14 cellular contexts compared by ENCODE assay signal in the genomic region with DNA sequence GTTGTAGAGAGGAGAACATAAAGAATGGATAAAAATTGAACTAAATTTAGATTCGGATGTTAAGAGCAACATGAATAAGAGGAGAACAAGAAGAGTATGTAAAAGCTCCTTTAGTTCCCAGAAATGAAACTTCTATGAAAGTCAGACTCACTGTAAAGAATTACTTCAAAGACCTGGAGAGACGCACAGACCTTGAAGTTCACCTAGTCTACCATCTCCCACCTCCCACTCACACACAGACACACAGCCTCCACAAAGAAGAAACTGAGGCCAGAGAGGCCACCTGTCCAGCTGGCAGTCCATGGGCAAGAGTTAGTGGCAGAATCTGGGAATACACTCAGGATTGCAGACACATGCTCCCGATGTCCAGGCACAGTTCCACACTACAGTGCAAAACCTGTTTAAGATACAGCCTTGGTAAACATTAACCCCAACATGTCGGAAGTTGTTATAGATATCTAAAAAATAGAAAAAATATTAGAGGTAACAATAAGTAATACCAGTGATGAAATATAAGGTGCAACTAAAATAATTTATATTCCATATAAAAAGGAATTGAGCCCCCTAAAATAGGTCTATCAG.
DNase-seq lines count a peak whose midpoint lies in the region; ATAC-seq lines count a peak whose summit lies in the region.
"Had no signal": no experiment of that assay in that cellular context is flagged by ENCODE, and none has a peak within 500 bp of the region (broad histone marks: within the 10 kb centered on the region; RNA-seq: fewer than 3 reads in every experiment).

No MANE protein-coding gene starts in this region.

- peak overlapping the region; percentile 86 for H3K27ac Mint-ChIP-seq in activated naive CD4-positive, alpha-beta T cell treated with anti-CD3 and anti-CD28 coated beads, Interleukin-2, amount 10 ng/mL, durations not matched to agents 7 days and 5 days
- H3K27ac Mint-ChIP-seq in activated T-helper 2 cell treated with anti-CD3 and anti-CD28 coated beads, Interferon-gamma antibody, Interleukin-2, Interleukin-4, amounts not matched to agents 10 μg/mL and 5 μg/mL and 100 μg/mL, durations not matched to agents 14 hours and 24 hours and 36 hours = peak overlapping the region; percentile 82

- H3K4me1 Mint-ChIP-seq in activated naive CD4-positive, alpha-beta T cell treated with anti-CD3 and anti-CD28 coated beads, Interleukin-2, amount 10 ng/mL, durations not matched to agents 7 days and 5 days = peaks cover 76% of the 10 kb centered on the region
- H3K4me1 Mint-ChIP-seq in activated T-helper 2 cell treated with anti-CD3 and anti-CD28 coated beads, Interferon-gamma antibody, Interleukin-2, Interleukin-4, amounts not matched to agents 10 μg/mL and 5 μg/mL and 100 μg/mL, durations not matched to agents 14 hours and 24 hours and 36 hours (ENCODE audit: low read depth) = peaks cover 60% of the 10 kb centered on the region

- CTCF ChIA-PET in activated naive CD4-positive, alpha-beta T cell treated with anti-CD3 and anti-CD28 coated beads, Interleukin-2, amount 10 ng/mL, durations not matched to agents 7 days and 5 days (lab: Charles Lee) = interaction anchor here (0.6 to 6.4 kb wide), 6 partner anchors 9 to 206 kb away, joined by 3 to 42 read pairs (median 5); no protein-coding TSS in a partner anchor

- peak; percentile 68 to 72 for ATAC-seq in activated CD4-positive, CD25-positive, alpha-beta regulatory T cell treated with anti-CD3 and anti-CD28 coated beads, Interleukin-2, amount 50 U/mL, for 24 hours
- ATAC-seq: PC-3 had no signal

- H3K9me3 Mint-ChIP-seq in activated naive CD4-positive, alpha-beta T cell treated with anti-CD3 and anti-CD28 coated beads, Interleukin-2, amount 10 ng/mL, durations not matched to agents 7 days and 5 days = no peaks in the 10 kb centered on the region
- H3K9me3 Mint-ChIP-seq in activated T-helper 2 cell treated with anti-CD3 and anti-CD28 coated beads, Interferon-gamma antibody, Interleukin-2, Interleukin-4, amounts not matched to agents 10 μg/mL and 5 μg/mL and 100 μg/mL, durations not matched to agents 14 hours and 24 hours and 36 hours = no peaks in the 10 kb centered on the region

- intact Hi-C loops in activated T-helper 2 cell treated with anti-CD3 and anti-CD28 coated beads, Interferon-gamma antibody, Interleukin-2, Interleukin-4, amounts not matched to agents 10 μg/mL and 5 μg/mL and 100 μg/mL, durations not matched to agents 14 hours and 24 hours and 36 hours (cut with micrococcal nuclease) = no loop called here

- H3K27me3 Mint-ChIP-seq in activated naive CD4-positive, alpha-beta T cell treated with anti-CD3 and anti-CD28 coated beads, Interleukin-2, amount 10 ng/mL, durations not matched to agents 7 days and 5 days = no peaks in the 10 kb centered on the region
- H3K27me3 Mint-ChIP-seq in activated T-helper 2 cell treated with anti-CD3 and anti-CD28 coated beads, Interferon-gamma antibody, Interleukin-2, Interleukin-4, amounts not matched to agents 10 μg/mL and 5 μg/mL and 100 μg/mL, durations not matched to agents 14 hours and 24 hours and 36 hours (ENCODE audit: low read depth) = no peaks in the 10 kb centered on the region

- peak overlapping the region; percentile 60 for H3K4me3 Mint-ChIP-seq in activated naive CD4-positive, alpha-beta T cell treated with anti-CD3 and anti-CD28 coated beads, Interleukin-2, amount 10 ng/mL, durations not matched to agents 7 days and 5 days
- peak overlapping the region; percentile 63 for H3K4me3 Mint-ChIP-seq in activated T-helper 2 cell treated with anti-CD3 and anti-CD28 coated beads, Interferon-gamma antibody, Interleukin-2, Interleukin-4, amounts not matched to agents 10 μg/mL and 5 μg/mL and 100 μg/mL, durations not matched to agents 14 hours and 24 hours and 36 hours (ENCODE audit: low read depth)

- no peak for DNase-seq in activated CD4-positive, CD25-positive, alpha-beta regulatory T cell (lab: John Stamatoyannopoulos, UW)
- DNase-seq in activated naive CD4-positive, alpha-beta T cell treated with anti-CD3 and anti-CD28 coated beads, Interleukin-2, amount 10 ng/mL, durations not matched to agents 7 days and 5 days = no peak
- no peak for DNase-seq in activated naive CD4-positive, alpha-beta T cell (lab: John Stamatoyannopoulos, UW)
- no peak for DNase-seq in activated T-helper 2 cell treated with anti-CD3 and anti-CD28 coated beads, Interferon-gamma antibody, Interleukin-2, Interleukin-4, amounts not matched to agents 10 μg/mL and 5 μg/mL and 100 μg/mL, durations not matched to agents 14 hours and 24 hours and 36 hours (ENCODE audit: low spot score)
- DNase-seq in middle frontal gyrus (ENCODE audit: extremely low spot score, low spot score) (no peak), DMS 273 (lab: John Stamatoyannopoulos, UW; ENCODE audit: unreplicated experiment) (no peak)
- no peak for DNase-seq in stimulated activated CD4-positive, alpha-beta T cell treated with anti-CD3 and anti-CD28 coated beads, Interleukin-12 subunit alpha, Interleukin-12 subunit beta, amount 100 ng/mL, for 4 hours
- DNase-seq: Caco-2, NCI-H1105, NCI-H1694 treated with DMSO at 0.1 percent for 48 hours, NCI-H345, NCI-H69, PC-3 had no signal

- H3K36me3 Mint-ChIP-seq in activated naive CD4-positive, alpha-beta T cell treated with anti-CD3 and anti-CD28 coated beads, Interleukin-2, amount 10 ng/mL, durations not matched to agents 7 days and 5 days = peaks cover 5% of the 10 kb centered on the region
- peaks cover 6% of the 10 kb centered on the region for H3K36me3 Mint-ChIP-seq in activated T-helper 2 cell treated with anti-CD3 and anti-CD28 coated beads, Interferon-gamma antibody, Interleukin-2, Interleukin-4, amounts not matched to agents 10 μg/mL and 5 μg/mL and 100 μg/mL, durations not matched to agents 14 hours and 24 hours and 36 hours (ENCODE audit: low read depth)
